8 cellular contexts compared by ENCODE assay signal in the genomic region with DNA sequence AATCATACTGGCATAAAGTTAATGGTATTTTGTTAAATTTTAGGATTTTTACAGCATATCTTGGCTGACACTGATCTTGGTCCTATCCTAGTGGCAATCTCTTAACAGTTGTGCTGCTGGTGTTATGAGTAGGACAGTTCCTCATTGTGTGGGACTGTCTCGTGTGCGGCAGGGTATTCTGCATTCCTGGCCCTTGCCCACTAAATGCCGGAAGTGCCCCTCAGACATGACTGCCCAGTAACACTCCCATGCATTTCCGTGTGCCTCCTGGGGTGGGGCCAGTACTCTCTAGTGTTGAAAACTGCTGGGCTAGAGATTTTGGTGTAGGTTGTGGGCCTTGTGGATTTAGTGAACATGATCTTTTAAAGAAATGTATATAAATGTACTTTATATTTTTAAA.
DNase-seq lines count a peak whose midpoint lies in the region; ATAC-seq and TF ChIP-seq lines count a peak whose summit lies in the region.

No MANE protein-coding gene starts in this region.

- in situ Hi-C loops in ACHN (cut with HindIII; ENCODE audit: low pct_ligation_motif_present, low pct_unique_long_range_greater_than_20kb, low sequenced_read_pairs): loop anchor here (25.0 kb wide), 1 partner anchor 148 kb away; no protein-coding TSS in a partner anchor

- no peaks in the 10 kb centered on the region for H3K9me3 ChIP-seq in OCI-LY1 (ENCODE audit: low read length)

- no peaks in the 10 kb centered on the region for H3K79me2 ChIP-seq in OCI-LY1 (ENCODE audit: insufficient read depth, low read length)

- no peaks in the 10 kb centered on the region for H3F3A ChIP-seq in OCI-LY1 (ENCODE audit: insufficient read depth, low read length)

- no peaks in the 10 kb centered on the region for H4K20me1 ChIP-seq in OCI-LY1 (ENCODE audit: insufficient read depth, low read length)

- no peaks in the 10 kb centered on the region for H3K27me3 Mint-ChIP-seq in immature natural killer cell (ENCODE audit: low read depth in 3 of 3)

- H3K4me3 ChIP-seq in OCI-LY1 (ENCODE audit: low read depth, low read length, poor library complexity, severe bottlenecking): no peak overlapping the region

- H3K9me3 Mint-ChIP-seq in immature natural killer cell: no peaks in the 10 kb centered on the region

- H3K9me2 ChIP-seq in OCI-LY1 (ENCODE audit: low read depth, low read length): no peaks in the 10 kb centered on the region

- peak overlapping the region in 1 of 5 donors; percentile 59 for H3K4me3 Mint-ChIP-seq in immature natural killer cell

- no peak overlapping the region for H3K27ac Mint-ChIP-seq in immature natural killer cell

- no peaks in the 10 kb centered on the region for H3K36me3 Mint-ChIP-seq in immature natural killer cell

- H2AFZ ChIP-seq in OCI-LY1 (ENCODE audit: low read length): no peak overlapping the region

- no peaks in the 10 kb centered on the region for H3K27me3 ChIP-seq in OCI-LY1 (ENCODE audit: insufficient read depth, low read length)

- H3K4me2 ChIP-seq in OCI-LY1 (ENCODE audit: low read length): no peak overlapping the region

- H3K4me1 Mint-ChIP-seq in immature natural killer cell: peaks cover 6 to 11% of the 10 kb centered on the region in 2 donors

- H3K27ac ChIP-seq in OCI-LY1 (ENCODE audit: low read depth, low read length, poor library complexity, severe bottlenecking): peak overlapping the region; percentile 47
- peak overlapping the region; percentile 80 for H3K27ac ChIP-seq in epithelial cell of prostate

- H3K9ac ChIP-seq in OCI-LY1 (ENCODE audit: low read length): no peak overlapping the region

- H3K4me1 ChIP-seq in OCI-LY1 (ENCODE audit: insufficient read depth, low read length, severe bottlenecking): peaks cover 42% of the 10 kb centered on the region

- no peak for TF ChIP-seq CTCF in OCI-LY1 (IDR thresholded peaks at IDR 0.05; ENCODE audit: low read length)

- H3K36me3 ChIP-seq in OCI-LY1 (ENCODE audit: insufficient read depth, low read length): no peaks in the 10 kb centered on the region

- DNase-seq in ACHN (peak; percentile 58), epithelial cell of prostate (ENCODE audit: low read depth, low spot score) (no peak), mucosa of gallbladder (ENCODE audit: low spot score) (peak; percentile 14), HK-2 (ENCODE audit: unreplicated experiment) (no peak), immature natural killer cell (no peak)

- ATAC-seq in GM21825 (IDR thresholded peaks at IDR 0.05; ENCODE audit: unreplicated experiment): no peak
- ATAC-seq in activated CD4-positive, CD25-positive, alpha-beta regulatory T cell treated with anti-CD3 and anti-CD28 coated beads, Interleukin-2, amount 50 U/mL, for 24 hours: no peak

Comparison
In these comparisons a context has a peak if more than half of its experiments do, and no peak if none do; other contexts are left out.
1. DNase-seq: peak in ACHN (single experiment) and mucosa of gallbladder (single experiment); none in epithelial cell of prostate (single experiment), HK-2 (single experiment) and immature natural killer cell (0 of 3).